8 cellular contexts compared by ENCODE assay signal in genomic region chr5:142866563-142867275, GRCh38.
DNase-seq lines count a peak whose midpoint lies in the region; ATAC-seq, FAIRE-seq and TF ChIP-seq lines count a peak whose summit lies in the region.

No MANE protein-coding gene starts in this region.

- peak overlapping the region; percentile 29 for H3K4me2 ChIP-seq in A549

- H3K4me3 ChIP-seq in A549 (no peak overlapping the region), thyroid gland (replicated peaks in 1 of 3) (no peak overlapping the region)

- peak; percentile 82 to 85 for DNase-seq in A549 (ENCODE audit: low read depth in 1 of 2, low spot score in 1 of 2)
- peak; percentile 62 for DNase-seq in GM10266 (ENCODE audit: extremely low spot score)
- DNase-seq in NCI-H1417 treated with DMSO at 0.1 percent for 48 hours (lab: John Stamatoyannopoulos, UW): peak; percentile 4
- DNase-seq in activated CD4-positive, CD25-positive, alpha-beta regulatory T cell treated with anti-CD3 and anti-CD28 coated beads, Interleukin-2, amount 50 U/mL, for 72 hours: peak; percentile 35
- DNase-seq in effector CD4-positive, alpha-beta T cell: peak; percentile 17
- peak; percentile 58 for DNase-seq in mucosa of gallbladder (ENCODE audit: low spot score)
- peak; percentile 45 to 54 for DNase-seq in thyroid gland

- 43% methylated on average over 10 of the region's 10 CpGs for WGBS in A549 (ENCODE audit: missing lambda C conversion rate)
- WGBS in thyroid gland, 2 donors: 46 to 48% methylated on average over 10 of the region's 10 CpGs

- H3K4me1 ChIP-seq in A549 (peaks cover 57% of the 10 kb centered on the region), thyroid gland (peaks cover 26 to 48% of the 10 kb centered on the region in 2 donors)

- no peaks in the 10 kb centered on the region for H3K27me3 ChIP-seq in thyroid gland

- POLR2A ChIA-PET in A549 (lab: Yijun Ruan, JAX): interaction anchor here (0.6 to 2.2 kb wide), 3 partner anchors 96 to 153 kb away, joined by 3 to 8 read pairs (median 3); partner anchors contain the start of gene ARHGAP26

- FAIRE-seq in A549 (lab: Jason Lieb, UNC): no peak

- TF ChIP-seq EP300 in A549 (IDR thresholded peaks at IDR 0.05): no peak

- peak; percentile 89 for TF ChIP-seq CTCF in A549 (IDR thresholded peaks at IDR 0.05)
- peak; percentile 86 for TF ChIP-seq CTCF in GM10266 (IDR thresholded peaks at IDR 0.05; ENCODE audit: control insufficient read depth, insufficient read depth, low read depth, missing control alignments)
- peak; percentile 14 to 96 (median 78) for TF ChIP-seq CTCF in thyroid gland (IDR thresholded peaks at IDR 0.05)

- H3K36me3 ChIP-seq in thyroid gland: no peaks in the 10 kb centered on the region

- peak; percentile 86 to 91 for TF ChIP-seq RAD21 in A549 (conservative IDR thresholded peaks at IDR 0.05 in 1 of 2, IDR thresholded peaks at IDR 0.05 in 1 of 2)

- no peaks in the 10 kb centered on the region for H3K9me3 ChIP-seq in A549
- no peaks in the 10 kb centered on the region for H3K9me3 ChIP-seq in thyroid gland

- intact Hi-C loops in thyroid gland (cut with DNase I): loop anchor here (5.0 kb wide), 1 partner anchor 94 kb away; the partner anchor contains the start of gene ARHGAP26

- ATAC-seq in A549: peak; percentile 83 to 85
- peak; percentile 72 for ATAC-seq in HG02642 (IDR thresholded peaks at IDR 0.05; ENCODE audit: poor library complexity, unreplicated experiment)

- CTCF ChIA-PET in A549 (lab: Yijun Ruan, JAX): interaction anchor here (0.6 to 27.5 kb wide), 34 partner anchors 9 to 262 kb away, joined by 3 to 1307 read pairs (median 6); partner anchors contain the start of gene ARHGAP26

- TF ChIP-seq POLR2A in A549 (IDR thresholded peaks at IDR 0.05; ENCODE audit: low read length) (no peak), thyroid gland (IDR thresholded peaks at IDR 0.05) (no peak)

- peak overlapping the region; percentile 41 to 65; a peak in 4 of 6 replicates for H3K27ac ChIP-seq in A549
- H3K27ac ChIP-seq in thyroid gland: no peak overlapping the region

TF ChIP-seq in A549, 52 proteins besides CTCF, POLR2A, EP300 and RAD21:
- TF ChIP-seq FOSL2 (IDR thresholded peaks at IDR 0.05) (no peak), FOSL2 (CRISPR knock-in tag; IDR thresholded peaks at IDR 0.05) (no peak), MAX (IDR thresholded peaks at IDR 0.05) (peak; percentile 27; the same call in 1 of the 2 replicates), POLR2AphosphoS2 (conservative IDR thresholded peaks at IDR 0.05; ENCODE audit: low read length) (no peak), SMC3 (IDR thresholded peaks at IDR 0.05) (peak; percentile 94), TP53 (CRISPR knock-in tag; IDR thresholded peaks at IDR 0.05) (no peak), E2F6 (IDR thresholded peaks at IDR 0.05; ENCODE audit: borderline replicate concordance, low read depth) (no peak), HOXB5 (CRISPR knock-in tag; IDR thresholded peaks at IDR 0.05) (no peak), MYC (IDR thresholded peaks at IDR 0.05; ENCODE audit: borderline replicate concordance, low read length) (no peak), CEBPB (IDR thresholded peaks at IDR 0.05) (no peak), TFCP2L1 (CRISPR knock-in tag; IDR thresholded peaks at IDR 0.05) (no peak), MAFK (IDR thresholded peaks at IDR 0.05; ENCODE audit: partially characterized antibody) (no peak), USF2 (IDR thresholded peaks at IDR 0.05) (no peak), ZNF302 (CRISPR knock-in tag; IDR thresholded peaks at IDR 0.05) (no peak)

Comparison
In these comparisons a context has a peak if more than half of its experiments do, and no peak if none do; other contexts are left out.
1. DNase-seq: peak in every context shown above with its lines; median percentile 84 in A549; 62 in GM10266; 58 in mucosa of gallbladder; 50 in thyroid gland; 35 in activated CD4-positive, CD25-positive, alpha-beta regulatory T cell treated with anti-CD3 and anti-CD28 coated beads, Interleukin-2, amount 50 U/mL, for 72 hours; 17 in effector CD4-positive, alpha-beta T cell; 4 in NCI-H1417 treated with DMSO at 0.1 percent for 48 hours.
2. H3K27ac ChIP-seq: peak in A549 (2 of 2); none in thyroid gland (0 of 3).
3. Peak in every context shown above with its lines, with median percentiles within 50 percentile points of each other: CTCF ChIP-seq.